1 cellular context compared by ENCODE assay signal in genomic region chr6:113649276-113649675, GRCh38.
TF ChIP-seq lines count a peak whose summit lies in the region.

No MANE protein-coding gene starts in this region.

TF ChIP-seq in H1, 55 proteins besides CTCF, POLR2A, EP300 and RAD21 (continued from another document):
- TF ChIP-seq RBBP5 (IDR thresholded peaks at IDR 0.05; ENCODE audit: borderline replicate concordance, low read depth, low read length) (no peak), TAF7 (optimal IDR thresholded peaks at IDR 0.05; ENCODE audit: borderline replicate concordance, low read depth, low read length) (no peak), RXRA (IDR thresholded peaks at IDR 0.05; ENCODE audit: insufficient read depth, low read depth, low read length) (no peak), MAFK (IDR thresholded peaks at IDR 0.05; ENCODE audit: low read depth, low read length) (no peak), GTF2F1 (IDR thresholded peaks at IDR 0.05; ENCODE audit: borderline replicate concordance, low read depth, low read length) (no peak), CHD2 (IDR thresholded peaks at IDR 0.05; ENCODE audit: low read length) (no peak), JUN (IDR thresholded peaks at IDR 0.05; ENCODE audit: low read depth, low read length) (no peak), ZNF274 (IDR thresholded peaks at IDR 0.05; ENCODE audit: borderline replicate concordance, extremely low read depth, low read length) (no peak)
TF ChIP-seq in H1: peak in this region for 0.
